ENCODE assay signal across 25 cellular contexts in the genomic region with DNA sequence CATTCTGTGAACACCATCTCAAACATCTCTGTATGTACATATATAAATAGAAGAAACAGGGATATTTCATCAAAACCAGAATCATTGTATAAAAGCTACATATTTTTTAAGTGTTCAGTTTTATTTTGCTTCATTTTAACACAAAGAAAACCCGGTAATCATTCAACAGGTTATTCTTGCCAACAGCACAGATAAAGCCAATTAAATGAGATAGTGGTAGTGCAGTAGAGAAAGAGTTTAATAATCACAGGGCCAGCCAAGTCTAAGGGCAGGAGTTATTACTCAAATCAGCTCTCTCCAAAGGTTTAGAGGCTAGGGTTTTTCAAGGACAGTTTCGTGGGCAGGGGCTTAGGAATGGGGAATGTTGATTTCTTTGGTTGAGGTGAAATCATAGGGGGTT.
"Had no signal": no experiment of that assay in that cellular context is flagged by ENCODE, and none has a peak within 500 bp of the region (broad histone marks: within the 10 kb centered on the region; RNA-seq: fewer than 3 reads in every experiment).

No MANE protein-coding gene starts in this region.

- H3K36me3 ChIP-seq: stomach, suprapubic skin, thoracic aorta, thyroid gland, tibial artery, tibial nerve, transverse colon, upper lobe of left lung, upper lobe of right lung, uterus, vagina had no signal

- FAIRE-seq: urothelium cell line had no signal

- H3K27me3 ChIP-seq: stomach, testis, thyroid gland, tibial artery, tibial nerve, transverse colon, upper lobe of left lung, upper lobe of right lung, uterus, vagina had no signal

- H3K9me3 ChIP-seq: suprapubic skin, testis, thoracic aorta, thyroid gland, tibial artery, transverse colon, upper lobe of left lung, upper lobe of right lung, uterus, vagina had no signal

- H3K4me3 ChIP-seq: stomach, suprapubic skin, testis, thoracic aorta, thyroid gland, tibial artery, tibial nerve, transverse colon, upper lobe of left lung, upper lobe of right lung, uterus, vagina had no signal

- DNase-seq: stimulated activated CD4-positive, alpha-beta T cell treated with anti-CD3 and anti-CD28 coated beads, Interleukin-2, amount 100 ng/mL, for 48 hours; stimulated activated CD4-positive, alpha-beta T cell treated with anti-CD3 and anti-CD28 coated beads, Interleukin-4, amount 100 ng/mL, for 1 hour; stimulated activated CD4-positive, alpha-beta T cell treated with anti-CD3 and anti-CD28 coated beads, Interleukin-4, amount 100 ng/mL, for 24 hours; stimulated activated CD4-positive, alpha-beta T cell treated with anti-CD3 and anti-CD28 coated beads, Interleukin-4, amount 100 ng/mL, for 4 hours; stimulated activated CD8-positive, alpha-beta memory T cell treated with anti-CD3 and anti-CD28 coated beads, Interleukin-4, amount 100 ng/mL, for 48 hours; stimulated activated naive B cell treated with anti-CD40 and anti-IgM and Interleukin-4, amounts not matched to agents 10 μg/mL and 1 μg/mL and 100 μg/mL, for 72 hours; stimulated activated naive CD4-positive, alpha-beta T cell; stimulated activated naive CD4-positive, alpha-beta T cell treated with Interleukin-2 at 50 U/mL for 16 hours; stimulated activated naive CD8-positive, alpha-beta T cell treated with anti-CD3 and anti-CD28 coated beads, Interleukin-15, amount 100 ng/mL, for 72 hours; stimulated activated naive CD8-positive, alpha-beta T cell treated with anti-CD3 and anti-CD28 coated beads, Interleukin-15, Interleukin-2, amounts not matched to agents 100 U/mL and 50 U/mL, for 24 hours; stomach; substantia nigra; testis; thyroid gland; tibial artery; transverse colon; trophoblast cell; upper lobe of left lung; upper lobe of right lung; uterus had no signal

- H3K4me1 ChIP-seq: stomach, suprapubic skin, testis, thyroid gland, tibial artery, tibial nerve, transverse colon, upper lobe of left lung, upper lobe of right lung, uterus, vagina had no signal

- H3K27ac ChIP-seq: stomach, suprapubic skin, testis, thoracic aorta, thyroid gland, tibial artery, tibial nerve, transverse colon, upper lobe of left lung, upper lobe of right lung, uterus, vagina had no signal
